ENCODE assay signal across 8 cellular contexts in the genomic region with DNA sequence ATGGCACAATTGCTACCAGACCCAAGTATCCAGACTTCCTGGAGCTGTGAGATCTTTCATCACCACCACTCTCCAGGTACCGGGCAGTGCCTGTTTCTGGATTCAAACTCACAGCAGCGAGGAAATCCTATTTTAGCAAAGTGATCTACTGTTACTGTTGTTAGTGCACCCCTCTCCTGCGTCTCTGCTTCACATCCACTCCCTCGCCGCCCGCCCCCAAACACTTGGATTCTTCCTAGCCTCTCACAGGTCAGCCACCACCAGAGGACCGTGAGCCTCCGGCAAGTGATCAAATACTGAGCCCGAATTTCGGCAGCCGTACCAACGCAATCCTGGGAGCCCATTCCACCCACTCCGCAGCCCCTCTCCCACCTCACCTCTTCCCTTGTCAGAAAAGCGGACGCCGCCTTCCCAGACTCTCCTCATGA. TPM values are rescaled to one million over a fixed set of nuclear protein-coding genes. Genes with fewer than 3 reads are reported as not detected.
DNase-seq lines count a peak whose midpoint lies in the region; ATAC-seq, FAIRE-seq and TF ChIP-seq lines count a peak whose summit lies in the region.

No MANE protein-coding gene starts in this region.

- ATAC-seq in GM19452 (IDR thresholded peaks at IDR 0.05; ENCODE audit: unreplicated experiment) (peak; percentile 38), HG03520 (IDR thresholded peaks at IDR 0.05; ENCODE audit: unreplicated experiment) (peak; percentile 38)

- H3K4me3 Mint-ChIP-seq in Calu3 (ENCODE audit: low read depth, unreplicated experiment) = peak overlapping the region; percentile 91
- H3K4me3 Mint-ChIP-seq in activated naive CD4-positive, alpha-beta T cell treated with anti-CD3 and anti-CD28 coated beads, Interleukin-2, amount 50 U/mL, for 24 hours = peak overlapping the region; percentile 100
- H3K4me3 Mint-ChIP-seq in glutamatergic neuron (ENCODE audit: unreplicated experiment) = peak overlapping the region; percentile 99

- peak; percentile 81 for FAIRE-seq in urothelium cell line (lab: Jason Lieb, UNC)

- BruUV-seq in Calu3 (replicated peaks; lab: Mats Ljungman, UMichigan) = TSS peak; percentile 66

- peaks cover 0 to 32% (median 0%) of the 10 kb centered on the region in 4 donors for H3K4me1 ChIP-seq in Peyer's patch

- TF ChIP-seq POLR2A in Peyer's patch (IDR thresholded peaks at IDR 0.05) = no peak

- H3K27ac Mint-ChIP-seq in Calu3 (ENCODE audit: unreplicated experiment) (peak overlapping the region; percentile 84), glutamatergic neuron (ENCODE audit: unreplicated experiment) (peak overlapping the region; percentile 96)
- H3K27ac Mint-ChIP-seq in activated naive CD4-positive, alpha-beta T cell treated with anti-CD3 and anti-CD28 coated beads, Interleukin-2, amount 50 U/mL, for 24 hours = peak overlapping the region; percentile 100

- H3K4me3 ChIP-seq in Peyer's patch = peak overlapping the region; percentile 56 to 84 (median 65)

- H3K27me3 Mint-ChIP-seq in Calu3 (ENCODE audit: unreplicated experiment) (no peaks in the 10 kb centered on the region), glutamatergic neuron (ENCODE audit: unreplicated experiment) (peaks cover 1% of the 10 kb centered on the region)
- no peaks in the 10 kb centered on the region for H3K27me3 Mint-ChIP-seq in activated naive CD4-positive, alpha-beta T cell treated with anti-CD3 and anti-CD28 coated beads, Interleukin-2, amount 50 U/mL, for 24 hours

- peaks cover 47% of the 10 kb centered on the region for H3K36me3 Mint-ChIP-seq in Calu3 (ENCODE audit: insufficient read depth, unreplicated experiment)
- H3K36me3 Mint-ChIP-seq in activated naive CD4-positive, alpha-beta T cell treated with anti-CD3 and anti-CD28 coated beads, Interleukin-2, amount 50 U/mL, for 24 hours = peaks cover 15% of the 10 kb centered on the region
- no peaks in the 10 kb centered on the region for H3K36me3 Mint-ChIP-seq in glutamatergic neuron (ENCODE audit: unreplicated experiment)

- intact Hi-C loops in Calu3 (cut with micrococcal nuclease; ENCODE audit: unreplicated experiment) = loop anchor here (5.0 kb wide), 1 partner anchor 87 kb away; a partner anchor contains a TSS

- DNase-seq in Calu3 (peak; percentile 65), Peyer's patch (peak; percentile 72 to 85 (median 77)), glutamatergic neuron (peak; percentile 80), occipital lobe (lab: John Stamatoyannopoulos, UW) (peak; percentile 69), urothelium cell line (ENCODE audit: low spot score) (peak; percentile 95)

- TF ChIP-seq CTCF in Calu3 (IDR thresholded peaks at IDR 0.05; ENCODE audit: unreplicated experiment) (no peak), Peyer's patch (IDR thresholded peaks at IDR 0.05) (peak in 3 of 6 experiments; percentile 14 to 34 (median 32)), glutamatergic neuron (IDR thresholded peaks at IDR 0.05; ENCODE audit: partially characterized antibody, unreplicated experiment) (no peak)

- peak overlapping the region; percentile 87 to 97 (median 94) for H3K27ac ChIP-seq in Peyer's patch

- no peaks in the 10 kb centered on the region for H3K27me3 ChIP-seq in Peyer's patch

- CTCF ChIA-PET in Calu3 (lab: Charles Lee) = no interaction called here

- H3K4me1 Mint-ChIP-seq in Calu3 (ENCODE audit: low read depth, unreplicated experiment) (peaks cover 48% of the 10 kb centered on the region), glutamatergic neuron (ENCODE audit: low read depth, unreplicated experiment) (peaks cover 19% of the 10 kb centered on the region)
- peaks cover 59% of the 10 kb centered on the region for H3K4me1 Mint-ChIP-seq in activated naive CD4-positive, alpha-beta T cell treated with anti-CD3 and anti-CD28 coated beads, Interleukin-2, amount 50 U/mL, for 24 hours

- no peaks in the 10 kb centered on the region for H3K36me3 ChIP-seq in Peyer's patch

- H3K9me3 Mint-ChIP-seq in Calu3 (ENCODE audit: low read depth, unreplicated experiment) (no peaks in the 10 kb centered on the region), glutamatergic neuron (ENCODE audit: unreplicated experiment) (peaks cover 18% of the 10 kb centered on the region)
- no peaks in the 10 kb centered on the region for H3K9me3 Mint-ChIP-seq in activated naive CD4-positive, alpha-beta T cell treated with anti-CD3 and anti-CD28 coated beads, Interleukin-2, amount 50 U/mL, for 24 hours

- H3K9me3 ChIP-seq in Peyer's patch = no peaks in the 10 kb centered on the region

RNA-seq across cellular contexts. Expression of a gene that starts 0.5 kb away (rescaled TPM):
- 17.2 and 20.3 TPM in 2 replicates for total RNA-seq in Calu3 (2022)
- total RNA-seq in Peyer's patch = 10 to 100 TPM in 1 of 4 donors, 1 to 10 TPM in 3; 7.9 to 12.4 (median 9.0) TPM
- total RNA-seq in glutamatergic neuron (ENCODE audit: unreplicated experiment) = 15.4 TPM
- total RNA-seq in occipital lobe = 15.8 TPM

RNA-seq across cellular contexts. Expression of a gene that starts 0.6 kb away (rescaled TPM):
- total RNA-seq in Calu3 (2022) (49.5 and 56.0 TPM in 2 replicates), Peyer's patch (1 to 10 TPM in 3 of 4 donors, under 1 TPM in 1; 0.54 to 5.0 (median 2.6) TPM), glutamatergic neuron (ENCODE audit: unreplicated experiment) (7.7 TPM), occipital lobe (3.6 TPM)

Comparison
In these comparisons a context has a peak if more than half of its experiments do, and no peak if none do; other contexts are left out.
1. Peak in every context shown above with its lines: DNase-seq, ATAC-seq, H3K4me3 ChIP-seq and H3K27ac ChIP-seq.